29 cellular contexts compared by ENCODE assay signal in genomic region chr6:53015486-53015885, GRCh38.
"Had no signal": no experiment of that assay in that cellular context is flagged by ENCODE, and none has a peak within 500 bp of the region (broad histone marks: within the 10 kb centered on the region; RNA-seq: fewer than 3 reads in every experiment).

No MANE protein-coding gene starts in this region.

- H3K9me3 ChIP-seq: adrenal gland had no signal

- DNase-seq: activated B cell treated with CpG ODN at 0.5 μM for 24 hours; activated CD4-positive, alpha-beta memory T cell treated with anti-CD3 and anti-CD28 coated beads for 36 hours; activated CD4-positive, alpha-beta T cell treated with anti-CD3 and anti-CD28 coated beads for 4 hours; activated CD4-positive, alpha-beta T cell treated with anti-CD3 and anti-CD28 coated beads, Interleukin-2, amount 10 ng/mL, durations not matched to agents 24 days and 14 days; activated CD4-positive, alpha-beta T cell treated with anti-CD3 and anti-CD28 coated beads, Interleukin-2, amount 50 U/mL, for 1 hour; activated CD4-positive, alpha-beta T cell treated with anti-CD3 and anti-CD28 coated beads, Interleukin-2, amount 50 U/mL, for 4 hours; activated CD4-positive, CD25-positive, alpha-beta regulatory T cell treated with anti-CD3 and anti-CD28 coated beads, Interleukin-2, amount 50 U/mL, for 72 hours; activated CD8-positive, alpha-beta memory T cell treated with anti-CD3 and anti-CD28 coated beads, Interleukin-2, amount 50 U/mL, for 4 hours; activated CD8-positive, alpha-beta T cell treated with anti-CD3 and anti-CD28 coated beads for 36 hours; activated effector memory CD4-positive, alpha-beta T cell treated with anti-CD3 and anti-CD28 coated beads, Interleukin-2, amount 50 U/mL, for 16 hours; activated gamma-delta T cell treated with Interleukin-2 at 50 U/mL for 16 hours; activated naive CD4-positive, alpha-beta T cell; activated naive CD4-positive, alpha-beta T cell treated with anti-CD3 and anti-CD28 coated beads for 36 hours; activated naive CD4-positive, alpha-beta T cell treated with anti-CD3 and anti-CD28 coated beads, Interleukin-2, amount 50 U/mL, for 16 hours; activated naive CD8-positive, alpha-beta T cell treated with anti-CD3 and anti-CD28 coated beads for 36 hours; activated T-cell treated with anti-CD3 and anti-CD28 coated beads for 4 hours; activated T-cell treated with anti-CD3 and anti-CD28 coated beads, Interleukin-2, amount 50 U/mL, for 1 hour; activated T-cell treated with anti-CD3 and anti-CD28 coated beads, Interleukin-2, amount 50 U/mL, for 4 hours; activated T-cell treated with anti-CD3 and anti-CD28 coated beads, Interleukin-2, amount 50 U/mL, for 72 hours; adrenal gland; aorta; central memory CD4-positive, alpha-beta T cell; T-helper 1 cell; T-helper 2 cell; T-helper 9 cell had no signal

- H3K4me3 ChIP-seq: adrenal gland had no signal

- FAIRE-seq: TTC549 had no signal

- H3K27me3 ChIP-seq: adrenal gland had no signal

- ATAC-seq: activated CD8-positive, alpha-beta T cell treated with anti-CD3 and anti-CD28 coated beads for 36 hours; activated naive CD4-positive, alpha-beta T cell treated with anti-CD3 and anti-CD28 coated beads, Interleukin-2, amount 50 U/mL, for 72 hours; activated T-cell treated with anti-CD3 and anti-CD28 coated beads, Interleukin-2, amount 50 U/mL, for 4 hours; activated T-cell treated with anti-CD3 and anti-CD28 coated beads, Interleukin-2, amount 50 U/mL, for 72 hours; activated T-helper 17 cell treated with anti-CD3 and anti-CD28 coated beads, Interleukin-2, amount 50 U/mL, for 72 hours had no signal

- H3K4me1 ChIP-seq: adrenal gland had no signal

- H3K27ac ChIP-seq: adrenal gland, VCaP had no signal
